Comparison of ENCODE assay signal across 20 cellular contexts in genomic region chr13:106117640-106118039, GRCh38.
A peak's percentile ranks its signal among the peaks of the same experiment; 100 is the strongest.
DNase-seq lines count a peak whose midpoint lies in the region; ATAC-seq and TF ChIP-seq lines count a peak whose summit lies in the region.
"Had no signal": no experiment of that assay in that cellular context is flagged by ENCODE, and none has a peak within 500 bp of the region (broad histone marks: within the 10 kb centered on the region; RNA-seq: fewer than 3 reads in every experiment).

No MANE protein-coding gene starts in this region.

- H3K4me1 Mint-ChIP-seq in GM23338: peaks cover 18% of the 10 kb centered on the region
- peaks cover 83% of the 10 kb centered on the region for H3K4me1 Mint-ChIP-seq in HFFc6 (ENCODE audit: low read depth)
- H3K4me1 Mint-ChIP-seq in nephron progenitor cell: peaks cover 44% of the 10 kb centered on the region
- H3K4me1 Mint-ChIP-seq in activated T-cell treated with anti-CD3 and anti-CD28 coated beads, Interleukin-2, amount 50 U/mL, for 24 hours (ENCODE audit: low read depth): no peaks in the 10 kb centered on the region
- H3K4me1 Mint-ChIP-seq: CD4-positive, CD25-positive, alpha-beta regulatory T cell; CD8-positive, alpha-beta memory T cell had no signal

- H3K27me3 ChIP-seq in GM23338 (ENCODE audit: insufficient read depth): no peaks in the 10 kb centered on the region
- H3K27me3 ChIP-seq in RWPE2 (ENCODE audit: insufficient read depth, poor library complexity, severe bottlenecking): no peaks in the 10 kb centered on the region
- H3K27me3 ChIP-seq: BE2C had no signal

- H3K27me3 Mint-ChIP-seq in GM23338 (ENCODE audit: insufficient read depth, low read depth, poor library complexity): no peaks in the 10 kb centered on the region
- H3K27me3 Mint-ChIP-seq in HFFc6 (ENCODE audit: insufficient read depth): peaks cover 1% of the 10 kb centered on the region; the same call in 1 of the 2 replicates
- peaks cover 3% of the 10 kb centered on the region for H3K27me3 Mint-ChIP-seq in nephron progenitor cell (ENCODE audit: low read depth, poor library complexity)
- peaks cover 10% of the 10 kb centered on the region for H3K27me3 Mint-ChIP-seq in activated T-cell treated with anti-CD3 and anti-CD28 coated beads, Interleukin-2, amount 50 U/mL, for 24 hours
- H3K27me3 Mint-ChIP-seq: CD4-positive, CD25-positive, alpha-beta regulatory T cell; CD8-positive, alpha-beta memory T cell had no signal

- H3K9me3 Mint-ChIP-seq in GM23338 (no peaks in the 10 kb centered on the region), HFFc6 (no peaks in the 10 kb centered on the region), nephron progenitor cell (no peaks in the 10 kb centered on the region)
- no peaks in the 10 kb centered on the region for H3K9me3 Mint-ChIP-seq in activated T-cell treated with anti-CD3 and anti-CD28 coated beads, Interleukin-2, amount 50 U/mL, for 24 hours
- H3K9me3 Mint-ChIP-seq: CD8-positive, alpha-beta memory T cell had no signal

- no peak overlapping the region for H3K27ac ChIP-seq in GM23338 (ENCODE audit: low read depth)
- peak overlapping the region; percentile 60 for H3K27ac ChIP-seq in RWPE2 (ENCODE audit: poor library complexity, severe bottlenecking)

- H3K9me3 ChIP-seq in RWPE2 (ENCODE audit: severe bottlenecking): no peaks in the 10 kb centered on the region
- H3K9me3 ChIP-seq: BE2C had no signal

- ATAC-seq in GM23338: no peak
- ATAC-seq in RWPE2 (ENCODE audit: low read depth): no peak
- no peak for ATAC-seq in stimulated activated naive CD8-positive, alpha-beta T cell treated with anti-CD3 and anti-CD28 coated beads, Interleukin-15, Interleukin-2, amounts not matched to agents 100 U/mL and 50 U/mL, for 24 hours
- ATAC-seq in HG03460 (IDR thresholded peaks at IDR 0.05; ENCODE audit: unreplicated experiment): no peak

- H3K4me2 ChIP-seq in GM23338: no peak overlapping the region

- H3K79me2 ChIP-seq in GM23338 (replicated peaks; ENCODE audit: insufficient read depth): no peaks in the 10 kb centered on the region

- H3K27ac Mint-ChIP-seq in GM23338 (0 out of 2 replicates have a peak overlapping the region, but pooled peaks have one; percentile 18), HFFc6 (peak overlapping the region; percentile 30; the same call in 1 of the 2 replicates), nephron progenitor cell (peak overlapping the region; percentile 50)
- no peak overlapping the region for H3K27ac Mint-ChIP-seq in activated T-cell treated with anti-CD3 and anti-CD28 coated beads, Interleukin-2, amount 50 U/mL, for 24 hours
- H3K27ac Mint-ChIP-seq: CD4-positive, CD25-positive, alpha-beta regulatory T cell; CD8-positive, alpha-beta memory T cell had no signal

- DNase-seq in GM23338 (ENCODE audit: low spot score) (no peak), HFFc6 (no peak), RWPE2 (ENCODE audit: low spot score) (no peak), nephron progenitor cell (no peak)
- no peak for DNase-seq in activated CD4-positive, alpha-beta T cell treated with anti-CD3 and anti-CD28 coated beads, Interleukin-2, amount 50 U/mL, for 1 hour
- no peak for DNase-seq in activated T-cell treated with anti-CD3 and anti-CD28 coated beads, Interleukin-2, amount 50 U/mL, for 24 hours
- DNase-seq in stimulated activated naive CD8-positive, alpha-beta T cell treated with anti-CD3 and anti-CD28 coated beads, Interleukin-15, Interleukin-2, amounts not matched to agents 100 U/mL and 50 U/mL, for 24 hours: no peak
- DNase-seq: ACHN; BE2C; C1 segment of cervical spinal cord; CD4-positive, CD25-positive, alpha-beta regulatory T cell; CD8-positive, alpha-beta memory T cell; COR-L47; DMS 273 treated with DMSO at 0.1 percent for 48 hours; DMS53; DND-41; H7; KG1 had no signal

- H3K36me3 Mint-ChIP-seq in GM23338 (ENCODE audit: low read depth) (no peaks in the 10 kb centered on the region), HFFc6 (ENCODE audit: low read depth) (no peaks in the 10 kb centered on the region; the same call in 1 of the 2 replicates), nephron progenitor cell (ENCODE audit: low read depth) (no peaks in the 10 kb centered on the region)
- no peaks in the 10 kb centered on the region for H3K36me3 Mint-ChIP-seq in activated T-cell treated with anti-CD3 and anti-CD28 coated beads, Interleukin-2, amount 50 U/mL, for 24 hours (ENCODE audit: low read depth)
- H3K36me3 Mint-ChIP-seq: CD4-positive, CD25-positive, alpha-beta regulatory T cell; CD8-positive, alpha-beta memory T cell had no signal

- no peaks in the 10 kb centered on the region for H3K9me2 ChIP-seq in GM23338 (ENCODE audit: insufficient read depth)

- H2AFZ ChIP-seq in GM23338: no peak overlapping the region

- H4K20me1 ChIP-seq in GM23338 (replicated peaks; ENCODE audit: insufficient read depth): no peaks in the 10 kb centered on the region

- H3K36me3 ChIP-seq in GM23338 (ENCODE audit: insufficient read depth) (no peaks in the 10 kb centered on the region), RWPE2 (ENCODE audit: low read depth) (no peaks in the 10 kb centered on the region)
- H3K36me3 ChIP-seq: BE2C had no signal

- no peak overlapping the region for H3K4me3 Mint-ChIP-seq in GM23338
- H3K4me3 Mint-ChIP-seq in HFFc6: peak overlapping the region; percentile 35; the same call in 1 of the 2 replicates
- H3K4me3 Mint-ChIP-seq in nephron progenitor cell: peak overlapping the region; percentile 2
- H3K4me3 Mint-ChIP-seq in activated T-cell treated with anti-CD3 and anti-CD28 coated beads, Interleukin-2, amount 50 U/mL, for 24 hours: no peak overlapping the region
- H3K4me3 Mint-ChIP-seq: CD8-positive, alpha-beta memory T cell had no signal

- TF ChIP-seq CTCF in GM23338 (conservative IDR thresholded peaks at IDR 0.05; ENCODE audit: low read depth in 2 of 2) (no peak), HFFc6 (IDR thresholded peaks at IDR 0.05) (no peak), RWPE2 (IDR thresholded peaks at IDR 0.05; ENCODE audit: poor library complexity, severe bottlenecking) (no peak), nephron progenitor cell (IDR thresholded peaks at IDR 0.05) (no peak)

- H3K4me3 ChIP-seq in GM23338 (no peak overlapping the region), RWPE2 (ENCODE audit: severe bottlenecking) (no peak overlapping the region)
- H3K4me3 ChIP-seq: GM12878 had no signal

- peaks cover 18% of the 10 kb centered on the region for H3K4me1 ChIP-seq in GM23338 (ENCODE audit: insufficient read depth)
- H3K4me1 ChIP-seq in RWPE2 (ENCODE audit: insufficient read depth, poor library complexity, severe bottlenecking): peaks cover 39% of the 10 kb centered on the region
- H3K4me1 ChIP-seq: BE2C had no signal

- no peaks in the 10 kb centered on the region for H3F3A ChIP-seq in GM23338 (replicated peaks; ENCODE audit: low read depth)

TF ChIP-seq in GM23338, 12 proteins besides CTCF, POLR2A, EP300 and RAD21 (continues in another document):
- TF ChIP-seq EZH2phosphoT487 (IDR thresholded peaks at IDR 0.05; ENCODE audit: unreplicated experiment) (no peak), JUNB (IDR thresholded peaks at IDR 0.05; ENCODE audit: unreplicated experiment) (no peak), ZNF331 (CRISPR knock-in tag; IDR thresholded peaks at IDR 0.05; ENCODE audit: low read depth) (no peak), POLR2AphosphoS5 (IDR thresholded peaks at IDR 0.05; ENCODE audit: low read depth) (no peak), STAT1 (IDR thresholded peaks at IDR 0.05; ENCODE audit: unreplicated experiment) (no peak), ETS1 (IDR thresholded peaks at IDR 0.05) (no peak), NANOG (IDR thresholded peaks at IDR 0.05; ENCODE audit: borderline replicate concordance) (no peak), ZNF114 (CRISPR knock-in tag; IDR thresholded peaks at IDR 0.05) (no peak), EZH2 (IDR thresholded peaks at IDR 0.05; ENCODE audit: low read depth, unreplicated experiment) (no peak), CREB1 (CRISPR knock-in tag; IDR thresholded peaks at IDR 0.05; ENCODE audit: low read depth) (no peak), REST (IDR thresholded peaks at IDR 0.05; ENCODE audit: unreplicated experiment) (no peak)

Comparison
In these comparisons a context has a peak if more than half of its experiments do, and no peak if none do; other contexts are left out.
1. H3K4me3 Mint-ChIP-seq: peak in HFFc6 (single experiment) and nephron progenitor cell (single experiment); none in GM23338 (single experiment) and activated T-cell treated with anti-CD3 and anti-CD28 coated beads, Interleukin-2, amount 50 U/mL, for 24 hours (single experiment).